In the genomic region with DNA sequence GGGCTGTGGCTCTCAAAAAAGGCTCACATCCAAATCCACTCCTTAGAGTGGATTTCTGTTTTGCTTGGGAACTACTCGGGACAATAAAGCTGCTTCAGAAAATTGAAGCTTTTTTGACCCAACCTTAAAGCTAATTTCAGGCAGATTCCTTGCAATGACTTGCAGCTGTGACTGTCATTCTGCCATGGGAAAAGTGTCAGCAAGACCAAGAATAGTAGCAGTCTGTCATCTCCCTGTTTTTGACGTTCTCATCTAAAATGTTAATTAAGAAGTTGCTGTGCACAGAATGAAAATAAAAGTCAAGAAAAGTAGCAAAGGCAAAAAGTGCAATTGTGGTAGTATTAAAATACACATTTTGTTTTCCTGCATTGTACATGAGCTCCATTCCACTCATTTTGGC, we compare ENCODE assay signal across 1 cellular context.
TF ChIP-seq lines count a peak whose summit lies in the region.

No MANE protein-coding gene starts in this region.

TF ChIP-seq in GM23338, 12 proteins besides CTCF, POLR2A, EP300 and RAD21 (continued from another document):
- no peak for TF ChIP-seq ZNF331 (CRISPR knock-in tag; IDR thresholded peaks at IDR 0.05; ENCODE audit: low read depth)
